Comparison of ENCODE assay signal across 7 cellular contexts in the genomic region with DNA sequence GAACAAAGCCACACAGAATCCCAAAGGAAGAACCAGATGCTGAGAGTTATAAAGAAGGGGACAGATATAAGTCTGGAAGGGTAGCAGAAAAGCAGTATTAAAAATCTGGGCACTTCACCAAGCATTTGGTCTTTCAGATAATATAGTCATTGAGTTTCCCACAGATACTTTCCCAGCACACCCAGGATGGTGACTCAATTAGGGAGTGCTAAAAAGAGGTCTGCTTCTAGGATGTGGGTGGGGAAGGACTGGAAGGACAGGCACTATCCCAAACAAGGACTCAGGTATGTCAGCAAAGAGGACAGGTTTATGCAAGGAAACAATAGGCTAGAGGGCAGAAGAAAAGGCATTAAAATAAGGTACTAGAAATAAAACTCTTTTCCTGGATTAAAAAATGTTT. TPM values are rescaled to one million over a fixed set of nuclear protein-coding genes. Genes with fewer than 3 reads are reported as not detected.
DNase-seq lines count a peak whose midpoint lies in the region; ATAC-seq, FAIRE-seq and TF ChIP-seq lines count a peak whose summit lies in the region.

No MANE protein-coding gene starts in this region.

- H3K4me1 ChIP-seq in HUES64 (ENCODE audit: insufficient read depth, low read length) = peaks cover 35% of the 10 kb centered on the region
- peaks cover 42% of the 10 kb centered on the region for H3K4me1 ChIP-seq in body of pancreas
- peaks cover 6 to 9% of the 10 kb centered on the region in 2 donors for H3K4me1 ChIP-seq in kidney (ENCODE audit: control insufficient read depth in 1 of 2, insufficient read depth in 1 of 2, low read depth in 1 of 2, low read length in 2 of 2)
- no peaks in the 10 kb centered on the region for H3K4me1 ChIP-seq in stomach smooth muscle (ENCODE audit: control insufficient read depth, insufficient read depth, low read length)

- intact Hi-C loops in body of pancreas (cut with DNase I) = no loop called here
- intact Hi-C loops in kidney (cut with DNase I) = no loop called here

- no peaks in the 10 kb centered on the region for H3K27me3 ChIP-seq in HUES64 (ENCODE audit: insufficient read depth, low read length)
- no peaks in the 10 kb centered on the region for H3K27me3 ChIP-seq in body of pancreas
- no peaks in the 10 kb centered on the region for H3K27me3 ChIP-seq in stomach smooth muscle (ENCODE audit: control insufficient read depth in 1 of 2, insufficient read depth in 2 of 2, low read length in 2 of 2)

- TF ChIP-seq CTCF in body of pancreas (IDR thresholded peaks at IDR 0.05) (no peak), kidney (IDR thresholded peaks at IDR 0.05; ENCODE audit: borderline replicate concordance, extremely low read depth, insufficient read depth) (no peak)

- peak in 1 of 4 donors; percentile 22 for DNase-seq in body of pancreas
- no peak for DNase-seq in kidney
- DNase-seq in SIG-M5 (lab: John Stamatoyannopoulos, UW) = no peak
- no peak for DNase-seq in NCI-H2081 treated with DMSO at 0.1 percent for 48 hours (lab: John Stamatoyannopoulos, UW)
- DNase-seq in activated CD4-positive, alpha-beta T cell treated with anti-CD3 and anti-CD28 coated beads for 1 hour = no peak

- H3K9me3 ChIP-seq in HUES64 (ENCODE audit: insufficient read depth, low read depth, low read length) (no peaks in the 10 kb centered on the region), body of pancreas (no peaks in the 10 kb centered on the region), kidney (ENCODE audit: control insufficient read depth in 1 of 2, low read length in 2 of 2) (no peaks in the 10 kb centered on the region), stomach smooth muscle (ENCODE audit: control insufficient read depth in 2 of 2, low read length in 2 of 2) (no peaks in the 10 kb centered on the region)

- H3K9ac ChIP-seq in HUES64 (ENCODE audit: low read depth, low read length) (peak overlapping the region; percentile 7; the same call in 1 of the 2 replicates), kidney (ENCODE audit: low read length in 2 of 2) (peak overlapping the region in 1 of 2 donors; percentile 21), stomach smooth muscle (ENCODE audit: low read length in 2 of 2) (peak overlapping the region in 1 of 2 donors; percentile 62)

- ATAC-seq in body of pancreas = no peak

- no peak for TF ChIP-seq POLR2A in body of pancreas (IDR thresholded peaks at IDR 0.05)

- H3K27ac ChIP-seq in HUES64 (ENCODE audit: low read depth, low read length) = peak overlapping the region; percentile 97
- H3K27ac ChIP-seq in body of pancreas = peak overlapping the region; percentile 76 to 89 (median 84)
- peak overlapping the region; percentile 83 to 85 for H3K27ac ChIP-seq in kidney (ENCODE audit: low read depth in 2 of 2, low read length in 2 of 2)
- H3K27ac ChIP-seq in stomach smooth muscle (ENCODE audit: low read length) = peak overlapping the region; percentile 80

- H3K4me3 ChIP-seq in HUES64 (ENCODE audit: low read length) = no peak overlapping the region
- H3K4me3 ChIP-seq in body of pancreas = no peak overlapping the region
- H3K4me3 ChIP-seq in kidney (ENCODE audit: low read length in 2 of 2) = no peak overlapping the region
- H3K4me3 ChIP-seq in stomach smooth muscle (ENCODE audit: low read length in 2 of 2) = no peak overlapping the region

- H3K36me3 ChIP-seq in HUES64 (ENCODE audit: insufficient read depth, low read length) (peaks cover 43% of the 10 kb centered on the region; the same call in 1 of the 2 replicates), body of pancreas (replicated peaks in 1 of 2; ENCODE audit: insufficient read depth in 1 of 2, low read depth in 2 of 2) (no peaks in the 10 kb centered on the region), kidney (ENCODE audit: control insufficient read depth in 1 of 2, insufficient read depth in 2 of 2, low read length in 2 of 2) (peaks cover 0 to 3% of the 10 kb centered on the region in 2 donors), stomach smooth muscle (ENCODE audit: control insufficient read depth in 2 of 2, insufficient read depth in 2 of 2, low read length in 2 of 2) (no peaks in the 10 kb centered on the region)

- FAIRE-seq in kidney (lab: Jason Lieb, UNC) = no peak

RNA-seq across cellular contexts. Expression of gene DIAPH1, which starts 59.3 kb away (rescaled TPM):
- polyA plus RNA-seq in HUES64 (2013, experiment 1 of 2) = 54.8 TPM
- polyA plus RNA-seq in HUES64 (2013, experiment 2 of 2) = 55.0 TPM
- 10 to 100 TPM; 28.3 to 47.0 TPM for total RNA-seq in body of pancreas
- 156 TPM for total RNA-seq in kidney
- polyA plus RNA-seq in kidney (ENCODE audit: insufficient read depth, low read depth, low replicate concordance) = 60.6 TPM
